Comparison of ENCODE assay signal across 9 cellular contexts in genomic region chr3:171788546-171789351, GRCh38. TPM values are rescaled to one million over a fixed set of nuclear protein-coding genes. Genes with fewer than 3 reads are reported as not detected.
DNase-seq lines count a peak whose midpoint lies in the region; ATAC-seq and TF ChIP-seq lines count a peak whose summit lies in the region.
"Had no signal": no experiment of that assay in that cellular context is flagged by ENCODE, and none has a peak within 500 bp of the region (broad histone marks: within the 10 kb centered on the region; RNA-seq: fewer than 3 reads in every experiment).

No MANE protein-coding gene starts in this region.

- H3K27ac Mint-ChIP-seq in MCF 10A (ENCODE audit: low read depth, unreplicated experiment), result peak overlapping the region; percentile 61
- H3K27ac Mint-ChIP-seq in GM23338, result no peak overlapping the region

- no peak overlapping the region for H2AFZ ChIP-seq in GM23338

- no peaks in the 10 kb centered on the region for H3K27me3 ChIP-seq in BLaER1
- no peaks in the 10 kb centered on the region for H3K27me3 ChIP-seq in stomach
- H3K27me3 ChIP-seq in GM23338 (ENCODE audit: insufficient read depth), result no peaks in the 10 kb centered on the region

- ATAC-seq in left lobe of liver (peak; percentile 62), GM23338 (no peak)

- POLR2A ChIA-PET in MCF 10A (lab: Yijun Ruan, JAX), result interaction anchor here (0.7 to 5.3 kb wide), 13 partner anchors 8 to 1588 kb away, joined by 3 to 64 read pairs (median 5); partner anchors contain the start of gene PLD1

- H3K79me2 ChIP-seq in GM23338 (replicated peaks; ENCODE audit: insufficient read depth), result no peaks in the 10 kb centered on the region

- CTCF ChIA-PET in MCF 10A (lab: Yijun Ruan, JAX), result interaction anchor here (0.7 to 3.0 kb wide), 8 partner anchors 9 to 1096 kb away, joined by 3 to 19 read pairs (median 4); no protein-coding TSS in a partner anchor

- no peaks in the 10 kb centered on the region for H3F3A ChIP-seq in GM23338 (replicated peaks; ENCODE audit: low read depth)

- no peak for TF ChIP-seq CTCF in MCF 10A (IDR thresholded peaks at IDR 0.05; ENCODE audit: unreplicated experiment)
- no peak for TF ChIP-seq CTCF in stomach (IDR thresholded peaks at IDR 0.05)
- peak in 1 of 2 experiments; percentile 23; a peak in 1 of 4 replicates for TF ChIP-seq CTCF in GM23338 (conservative IDR thresholded peaks at IDR 0.05; ENCODE audit: low read depth in 2 of 2)

- H3K9ac ChIP-seq in BLaER1, result no peak overlapping the region; the same call in 1 of the 2 replicates

- H3K9me3 Mint-ChIP-seq in MCF 10A (ENCODE audit: unreplicated experiment), result no peaks in the 10 kb centered on the region
- H3K9me3 Mint-ChIP-seq in GM23338, result no peaks in the 10 kb centered on the region

- H3K9me3 ChIP-seq in BLaER1, result peaks cover 7% of the 10 kb centered on the region
- H3K9me3 ChIP-seq in stomach, result no peaks in the 10 kb centered on the region

- peaks cover 63% of the 10 kb centered on the region for H3K4me1 ChIP-seq in BLaER1
- peaks cover 6 to 46% (median 26%) of the 10 kb centered on the region in 4 donors for H3K4me1 ChIP-seq in stomach
- peaks cover 7% of the 10 kb centered on the region; the same call in 1 of the 2 replicates for H3K4me1 ChIP-seq in GM23338 (ENCODE audit: insufficient read depth)

- H3K36me3 ChIP-seq in BLaER1 (no peaks in the 10 kb centered on the region), stomach (no peaks in the 10 kb centered on the region), GM23338 (ENCODE audit: insufficient read depth) (no peaks in the 10 kb centered on the region)

- no peak for TF ChIP-seq EP300 in stomach (IDR thresholded peaks at IDR 0.05)

- TF ChIP-seq POLR2A in stomach (IDR thresholded peaks at IDR 0.05), result no peak

- intact Hi-C loops in MCF 10A (cut with micrococcal nuclease) (no loop called here), posterior cingulate gyrus (cut with DNase I) (no loop called here), stomach (cut with DNase I; ENCODE audit: low total_unique reads) (no loop called here)

- H3K4me1 Mint-ChIP-seq in MCF 10A (ENCODE audit: insufficient read depth, unreplicated experiment), result peaks cover 27% of the 10 kb centered on the region
- H3K4me1 Mint-ChIP-seq in GM23338, result peaks cover 19% of the 10 kb centered on the region

- DNase-seq in M059J (ENCODE audit: low read depth) (peak; percentile 98), MCF 10A (ENCODE audit: unreplicated experiment) (peak; percentile 88), left lobe of liver (ENCODE audit: low spot score) (no peak), posterior cingulate gyrus (no peak), stomach (no peak), GM23338 (ENCODE audit: low spot score) (no peak)
- DNase-seq in activated effector memory CD4-positive, alpha-beta T cell treated with Interleukin-2 at 50 U/mL for 16 hours, result no peak

- H3K4me2 ChIP-seq in BLaER1 (peak overlapping the region; percentile 80), GM23338 (no peak overlapping the region)

- H4K20me1 ChIP-seq in BLaER1, result no peaks in the 10 kb centered on the region
- no peaks in the 10 kb centered on the region for H4K20me1 ChIP-seq in GM23338 (replicated peaks; ENCODE audit: insufficient read depth)

- peaks cover 12% of the 10 kb centered on the region for H3K9me2 ChIP-seq in GM23338 (ENCODE audit: insufficient read depth)

- H3K4me3 Mint-ChIP-seq in MCF 10A (ENCODE audit: unreplicated experiment) (no peak overlapping the region), GM23338 (no peak overlapping the region)

- H3K4me3 ChIP-seq in BLaER1 (peak overlapping the region; percentile 27; the same call in 1 of the 2 replicates), stomach (no peak overlapping the region), GM23338 (no peak overlapping the region)

- H3K27me3 Mint-ChIP-seq in MCF 10A (ENCODE audit: insufficient read depth, unreplicated experiment) (no peaks in the 10 kb centered on the region), GM23338 (ENCODE audit: insufficient read depth, low read depth, poor library complexity) (peaks cover 4% of the 10 kb centered on the region)

- H3K27ac ChIP-seq in BLaER1, result peak overlapping the region; percentile 75
- H3K27ac ChIP-seq in stomach, result no peak overlapping the region
- no peak overlapping the region for H3K27ac ChIP-seq in GM23338 (ENCODE audit: low read depth)

- WGBS in stomach, 5 donors, result 57 to 69% (median 61%) methylated on average over 6 of the region's 6 CpGs

- peaks cover 6% of the 10 kb centered on the region for H3K36me3 Mint-ChIP-seq in MCF 10A (ENCODE audit: insufficient read depth, unreplicated experiment)
- no peaks in the 10 kb centered on the region for H3K36me3 Mint-ChIP-seq in GM23338 (ENCODE audit: low read depth)

- BruUV-seq in MCF 10A (replicated peaks; lab: Mats Ljungman, UMichigan), result no TSS peak

TF ChIP-seq in GM23338, 12 proteins besides CTCF, POLR2A, EP300 and RAD21:
- TF ChIP-seq JUNB (IDR thresholded peaks at IDR 0.05; ENCODE audit: unreplicated experiment) (no peak), STAT1 (IDR thresholded peaks at IDR 0.05; ENCODE audit: unreplicated experiment) (no peak)

RNA-seq across cellular contexts. Expression of gene PLD1, which starts 21.5 kb away (rescaled TPM):
- 7.6 and 7.8 TPM in 2 replicates for total RNA-seq in M059J (2014; rRNA removed; shearing (Covaris generic))
- total RNA-seq in MCF 10A (2022) (8.0 and 14.8 TPM in 2 replicates), left lobe of liver (15.2 TPM), stomach (10 to 100 TPM in 4 of 5 donors, 1 to 10 TPM in 1; 7.6 to 43.0 (median 25.1) TPM)
- polyA plus RNA-seq in stomach (1 to 10 TPM; 3.4 to 9.5 (median 8.6) TPM), GM23338 (2016; fragmentation: Nextera tagmentation; extraction: Ambion mirVana) (1.4 and 2.0 TPM in 2 replicates)
- total RNA-seq in GM23338 (2014; rRNA removed; shearing (Covaris generic)), result 2.2 and 6.7 TPM in 2 replicates

RNA-seq across cellular contexts. Expression of gene TMEM212, which starts 54.4 kb away (rescaled TPM):
- not detected in 2 replicates for total RNA-seq in M059J (2014; rRNA removed; shearing (Covaris generic))
- total RNA-seq in MCF 10A (2022), result not detected in 2 replicates
- not detected for total RNA-seq in left lobe of liver
- not detected for total RNA-seq in stomach
- not detected for polyA plus RNA-seq in stomach
- not detected in 2 replicates for total RNA-seq in GM23338 (2014; rRNA removed; shearing (Covaris generic))
- not detected in 2 replicates for polyA plus RNA-seq in GM23338 (2016; fragmentation: Nextera tagmentation; extraction: Ambion mirVana)
- total RNA-seq: skeletal muscle tissue had no signal

Comparison
In these comparisons a context has a peak if more than half of its experiments do, and no peak if none do; other contexts are left out.
1. DNase-seq: peak in M059J (single experiment) and MCF 10A (single experiment); none in left lobe of liver (single experiment), posterior cingulate gyrus (0 of 10), stomach (single experiment), GM23338 (single experiment) and activated effector memory CD4-positive, alpha-beta T cell treated with Interleukin-2 at 50 U/mL for 16 hours (single experiment).